Comparison of ENCODE assay signal across 21 cellular contexts in genomic region chr9:5043381-5043780, GRCh38. TPM values are rescaled to one million over a fixed set of nuclear protein-coding genes. Genes with fewer than 3 reads are reported as not detected.
DNase-seq lines count a peak whose midpoint lies in the region; ATAC-seq, FAIRE-seq and TF ChIP-seq lines count a peak whose summit lies in the region.
"Had no signal": no experiment of that assay in that cellular context is flagged by ENCODE, and none has a peak within 500 bp of the region (broad histone marks: within the 10 kb centered on the region; RNA-seq: fewer than 3 reads in every experiment).

No MANE protein-coding gene starts in this region.

- peak overlapping the region; percentile 7 for H3K27ac Mint-ChIP-seq in activated T-helper 1 cell treated with anti-CD3 and anti-CD28 coated beads, Interleukin-12 subunit alpha, Interleukin-12 subunit beta, Interleukin-2, Interleukin-4 antibody, amounts not matched to agents 30 ng/mL and 10 ng/mL and 1 ng/mL, durations not matched to agents 14 hours and 24 hours and 36 hours
- H3K27ac Mint-ChIP-seq: activated CD4-positive, alpha-beta T cell treated with anti-CD3 and anti-CD28 coated beads for 36 hours; CD4-positive, alpha-beta T cell; dendritic cell treated with granulocyte-macrophage colony-stimulating factor and Interleukin-4, amounts not matched to agents 40 ng/mL and 50 ng/mL, for 4 days; HFFc6; mesothelial cell of epicardium; nephron; stimulated activated naive CD8-positive, alpha-beta T cell treated with anti-CD3 and anti-CD28 coated beads, Interleukin-15, amount 100 ng/mL, for 72 hours had no signal

- H3K4me3 Mint-ChIP-seq in activated T-helper 1 cell treated with anti-CD3 and anti-CD28 coated beads, Interleukin-12 subunit alpha, Interleukin-12 subunit beta, Interleukin-2, Interleukin-4 antibody, amounts not matched to agents 30 ng/mL and 10 ng/mL and 1 ng/mL, durations not matched to agents 14 hours and 24 hours and 36 hours, result peak overlapping the region; percentile 58
- H3K4me3 Mint-ChIP-seq: activated CD4-positive, alpha-beta T cell treated with anti-CD3 and anti-CD28 coated beads for 36 hours; CD4-positive, alpha-beta T cell; dendritic cell treated with granulocyte-macrophage colony-stimulating factor and Interleukin-4, amounts not matched to agents 40 ng/mL and 50 ng/mL, for 4 days; HFFc6; mesothelial cell of epicardium; nephron had no signal

- peaks cover 50% of the 10 kb centered on the region for H3K36me3 Mint-ChIP-seq in activated T-helper 1 cell treated with anti-CD3 and anti-CD28 coated beads, Interleukin-12 subunit alpha, Interleukin-12 subunit beta, Interleukin-2, Interleukin-4 antibody, amounts not matched to agents 30 ng/mL and 10 ng/mL and 1 ng/mL, durations not matched to agents 14 hours and 24 hours and 36 hours (ENCODE audit: low read depth)

- no peaks in the 10 kb centered on the region for H3K4me1 ChIP-seq in BE2C
- H3K4me1 ChIP-seq in A673 (ENCODE audit: insufficient read depth, low read length, poor library complexity, severe bottlenecking), result no peaks in the 10 kb centered on the region
- H3K4me1 ChIP-seq: upper lobe of left lung had no signal

- H3K9me3 Mint-ChIP-seq in activated T-helper 1 cell treated with anti-CD3 and anti-CD28 coated beads, Interleukin-12 subunit alpha, Interleukin-12 subunit beta, Interleukin-2, Interleukin-4 antibody, amounts not matched to agents 30 ng/mL and 10 ng/mL and 1 ng/mL, durations not matched to agents 14 hours and 24 hours and 36 hours, result peaks cover 10% of the 10 kb centered on the region
- H3K9me3 Mint-ChIP-seq: stimulated activated naive CD8-positive, alpha-beta T cell treated with anti-CD3 and anti-CD28 coated beads, Interleukin-15, amount 100 ng/mL, for 72 hours had no signal

- intact Hi-C loops in activated T-helper 1 cell treated with anti-CD3 and anti-CD28 coated beads, Interleukin-12 subunit alpha, Interleukin-12 subunit beta, Interleukin-2, Interleukin-4 antibody, amounts not matched to agents 30 ng/mL and 10 ng/mL and 1 ng/mL, durations not matched to agents 14 hours and 24 hours and 36 hours (cut with micrococcal nuclease), result no loop called here
- intact Hi-C loops in A673 (cut with micrococcal nuclease; ENCODE audit: unreplicated experiment), result no loop called here

- DNase-seq in activated T-helper 1 cell treated with anti-CD3 and anti-CD28 coated beads, Interleukin-12 subunit alpha, Interleukin-12 subunit beta, Interleukin-2, Interleukin-4 antibody, amounts not matched to agents 30 ng/mL and 10 ng/mL and 1 ng/mL, durations not matched to agents 14 hours and 24 hours and 36 hours (ENCODE audit: low spot score), result no peak
- DNase-seq in fibroblast of the aortic adventitia (ENCODE audit: low read depth) (peak; percentile 14), BE2C (no peak), A673 (ENCODE audit: low spot score) (no peak)
- DNase-seq: activated CD4-positive, alpha-beta T cell treated with anti-CD3 and anti-CD28 coated beads for 36 hours; activated naive CD4-positive, alpha-beta T cell; CD4-positive, alpha-beta T cell; HFFc6; KG1; MV-4-11; NCI-H187 treated with DMSO at 0.1 percent for 48 hours; NCI-H446 treated with DMSO at 0.1 percent for 48 hours; stimulated activated naive CD8-positive, alpha-beta T cell treated with anti-CD3 and anti-CD28 coated beads, Interleukin-15, amount 100 ng/mL, for 72 hours had no signal

- H3K27ac ChIP-seq in 22Rv1, result peak overlapping the region; percentile 12; the same call in 1 of the 2 replicates
- H3K27ac ChIP-seq in A673 (ENCODE audit: low read depth, low read length, poor library complexity, severe bottlenecking), result no peak overlapping the region
- H3K27ac ChIP-seq: gastroesophageal sphincter, upper lobe of left lung had no signal

- CTCF ChIA-PET in A673 (lab: Charles Lee), result no interaction called here

- POLR2A ChIA-PET in A673 (lab: Charles Lee; ENCODE audit: low non-redundant PET), result no interaction called here

- BruUV-seq in A673 (replicated peaks; lab: Mats Ljungman, UMichigan), result no TSS peak

- H3K9me3 ChIP-seq in BE2C (no peaks in the 10 kb centered on the region), A673 (ENCODE audit: low read depth, low read length, poor library complexity, severe bottlenecking) (no peaks in the 10 kb centered on the region)

- TF ChIP-seq CTCF in 22Rv1 (IDR thresholded peaks at IDR 0.05) (no peak), fibroblast of the aortic adventitia (IDR thresholded peaks at IDR 0.05; ENCODE audit: insufficient read depth, low read length) (no peak), BE2C (IDR thresholded peaks at IDR 0.05; ENCODE audit: low read depth, low read length) (no peak), A673 (conservative IDR thresholded peaks at IDR 0.05; ENCODE audit: low read depth, low read length) (no peak)

- peak; percentile 3 for FAIRE-seq in A204.1 (lab: Jason Lieb, UNC)

- H3K4me3 ChIP-seq in fibroblast of the aortic adventitia (ENCODE audit: low read depth, low read length) (no peak overlapping the region), BE2C (ENCODE audit: low read depth, low read length) (no peak overlapping the region), A673 (ENCODE audit: low read depth, low read length, poor library complexity, severe bottlenecking) (no peak overlapping the region)
- H3K4me3 ChIP-seq: gastroesophageal sphincter, upper lobe of left lung had no signal

- no peaks in the 10 kb centered on the region for H3K27me3 ChIP-seq in BE2C
- no peaks in the 10 kb centered on the region for H3K27me3 ChIP-seq in A673 (replicated peaks; ENCODE audit: insufficient read depth, low read depth, low read length, poor library complexity)
- H3K27me3 ChIP-seq: gastroesophageal sphincter, upper lobe of left lung had no signal

- no peaks in the 10 kb centered on the region for H3K27me3 Mint-ChIP-seq in activated T-helper 1 cell treated with anti-CD3 and anti-CD28 coated beads, Interleukin-12 subunit alpha, Interleukin-12 subunit beta, Interleukin-2, Interleukin-4 antibody, amounts not matched to agents 30 ng/mL and 10 ng/mL and 1 ng/mL, durations not matched to agents 14 hours and 24 hours and 36 hours (ENCODE audit: insufficient read depth)
- H3K27me3 Mint-ChIP-seq: activated CD4-positive, alpha-beta T cell treated with anti-CD3 and anti-CD28 coated beads for 36 hours; CD4-positive, alpha-beta T cell; dendritic cell treated with granulocyte-macrophage colony-stimulating factor and Interleukin-4, amounts not matched to agents 40 ng/mL and 50 ng/mL, for 4 days; stimulated activated naive CD8-positive, alpha-beta T cell treated with anti-CD3 and anti-CD28 coated beads, Interleukin-15, amount 100 ng/mL, for 72 hours had no signal

- no peaks in the 10 kb centered on the region for H3K36me3 ChIP-seq in BE2C
- no peaks in the 10 kb centered on the region for H3K36me3 ChIP-seq in A673 (ENCODE audit: insufficient read depth, low read length, poor library complexity, severe bottlenecking)

- ATAC-seq in HG03159 (IDR thresholded peaks at IDR 0.05; ENCODE audit: unreplicated experiment), result no peak
- ATAC-seq: activated CD4-positive, alpha-beta T cell treated with anti-CD3 and anti-CD28 coated beads for 36 hours; gastroesophageal sphincter had no signal

- H3K4me1 Mint-ChIP-seq in activated T-helper 1 cell treated with anti-CD3 and anti-CD28 coated beads, Interleukin-12 subunit alpha, Interleukin-12 subunit beta, Interleukin-2, Interleukin-4 antibody, amounts not matched to agents 30 ng/mL and 10 ng/mL and 1 ng/mL, durations not matched to agents 14 hours and 24 hours and 36 hours (ENCODE audit: low read depth), result peaks cover 31% of the 10 kb centered on the region
- H3K4me1 Mint-ChIP-seq: activated CD4-positive, alpha-beta T cell treated with anti-CD3 and anti-CD28 coated beads for 36 hours; mesothelial cell of epicardium; nephron; stimulated activated naive CD8-positive, alpha-beta T cell treated with anti-CD3 and anti-CD28 coated beads, Interleukin-15, amount 100 ng/mL, for 72 hours had no signal

RNA-seq across cellular contexts. Expression of gene JAK2, which starts 58.3 kb away (rescaled TPM):
- total RNA-seq in activated T-helper 1 cell treated with anti-CD3 and anti-CD28 coated beads, Interleukin-12 subunit alpha, Interleukin-12 subunit beta, Interleukin-2, Interleukin-4 antibody, amounts not matched to agents 30 ng/mL and 10 ng/mL and 1 ng/mL, durations not matched to agents 14 hours and 24 hours and 36 hours, result 30.8 and 32.0 TPM in 2 replicates
- total RNA-seq in fibroblast of the aortic adventitia (ENCODE audit: low replicate concordance), result 13.2 and 19.2 TPM in 2 replicates
- 0.22 TPM for polyA plus RNA-seq in BE2C (2012; ENCODE audit: insufficient read depth, insufficient read length, low read depth)
- total RNA-seq in A673 (2021), result 7.3 and 10.5 TPM in 2 replicates
